In the genomic region with DNA sequence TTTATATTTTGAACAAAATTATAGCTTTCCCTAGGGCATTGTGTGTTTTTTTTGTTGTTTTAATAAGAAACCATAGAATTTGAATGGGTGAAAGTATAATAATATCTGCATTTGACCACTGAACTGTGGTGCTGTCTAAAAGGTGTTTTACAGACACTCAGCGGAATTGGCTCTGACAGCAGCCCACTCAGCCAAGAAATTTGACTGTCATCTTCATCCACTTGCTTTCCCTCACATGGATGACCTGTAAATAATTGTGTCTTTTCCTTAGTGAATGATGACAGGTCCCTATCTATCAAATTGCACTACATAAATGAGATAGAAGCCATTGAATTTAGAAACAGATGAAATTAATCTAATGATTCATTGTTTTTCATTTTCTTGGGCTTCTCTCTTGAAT, we compare ENCODE assay signal across 35 cellular contexts.
"Had no signal": no experiment of that assay in that cellular context is flagged by ENCODE, and none has a peak within 500 bp of the region (broad histone marks: within the 10 kb centered on the region; RNA-seq: fewer than 3 reads in every experiment).

No MANE protein-coding gene starts in this region.

- H3K4me3 ChIP-seq: MG63 had no signal

- H3K4me2 ChIP-seq: KMS-11 had no signal

- H3K27ac ChIP-seq: KMS-11 had no signal

- H3K36me3 ChIP-seq: MG63 had no signal

- H3K9ac ChIP-seq: KMS-11 had no signal

- DNase-seq: Karpas-422, Kasumi-1, KBM-7, KG1, MG63, MM.1S, MV-4-11, NCI-H1048, NCI-H1092, NCI-H1092 treated with DMSO at 0.1 percent for 48 hours, NCI-H1105, NCI-H1105 treated with DMSO at 0.1 percent for 48 hours, NCI-H1417, NCI-H1417 treated with DMSO at 0.1 percent for 48 hours, NCI-H1436, NCI-H1436 treated with DMSO at 0.1 percent for 48 hours, NCI-H146, NCI-H1694, NCI-H1694 treated with DMSO at 0.1 percent for 48 hours, NCI-H187, NCI-H187 treated with DMSO at 0.1 percent for 48 hours, NCI-H1930, NCI-H2029, NCI-H2029 treated with DMSO at 0.1 percent for 48 hours, NCI-H2081, NCI-H2081 treated with DMSO at 0.1 percent for 48 hours, NCI-H2107, NCI-H2171, NCI-H2171 treated with DMSO at 0.1 percent for 48 hours, NCI-H2227 treated with DMSO at 0.1 percent for 48 hours, NCI-H226, NCI-H345, NCI-H446, NCI-H446 treated with DMSO at 0.1 percent for 48 hours had no signal

- H3K27me3 ChIP-seq: MG63 had no signal
